10 cellular contexts compared by ENCODE assay signal in the genomic region with DNA sequence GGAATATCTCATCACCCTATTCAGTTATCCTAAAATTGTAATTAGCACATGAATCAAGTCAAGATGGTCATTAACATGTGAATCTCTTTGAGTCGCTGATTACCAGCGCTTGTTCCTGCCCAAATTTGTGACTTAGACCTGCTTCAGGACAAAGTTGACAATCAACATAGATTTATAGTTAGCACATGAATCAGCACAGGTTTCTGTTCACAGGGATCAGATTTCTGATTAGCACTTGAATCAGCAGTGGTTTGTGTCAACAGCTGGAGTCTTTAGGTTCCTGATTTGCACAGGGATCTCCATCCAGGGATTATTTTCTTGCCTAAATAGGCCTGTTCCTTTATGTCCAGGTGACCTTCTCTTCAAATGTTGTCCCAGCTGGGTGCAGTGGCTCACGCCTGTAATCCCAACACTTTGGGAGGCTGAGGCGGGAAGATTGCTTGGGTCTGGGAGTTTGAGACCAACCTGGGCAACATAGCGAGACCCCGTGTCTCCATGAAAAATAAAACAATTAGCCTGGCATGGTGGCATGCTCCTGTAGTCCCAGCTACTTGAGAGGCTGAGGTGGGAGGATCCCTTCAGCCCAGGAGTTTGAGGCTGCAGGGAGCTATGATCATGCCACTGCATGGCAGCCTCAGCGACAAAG. TPM values are rescaled to one million over a fixed set of nuclear protein-coding genes. Genes with fewer than 3 reads are reported as not detected.
DNase-seq lines count a peak whose midpoint lies in the region; ATAC-seq and TF ChIP-seq lines count a peak whose summit lies in the region.
"Had no signal": no experiment of that assay in that cellular context is flagged by ENCODE, and none has a peak within 500 bp of the region (broad histone marks: within the 10 kb centered on the region; RNA-seq: fewer than 3 reads in every experiment).

No MANE protein-coding gene starts in this region.

- H3K27me3 ChIP-seq in HUES48 (ENCODE audit: control insufficient read depth, insufficient read depth, low read length) = no peaks in the 10 kb centered on the region

- no peaks in the 10 kb centered on the region for H3K9me3 Mint-ChIP-seq in WTC11
- H3K9me3 Mint-ChIP-seq in natural killer cell treated with Interleukin-12 subunit alpha and Interleukin-12 subunit beta and Interleukin-15 and Interleukin-18, amount 100 ng/mL, for 72 hours = no peaks in the 10 kb centered on the region

- peaks cover 25% of the 10 kb centered on the region for H3K4me1 Mint-ChIP-seq in WTC11
- peaks cover 24 to 33% of the 10 kb centered on the region in 2 donors for H3K4me1 Mint-ChIP-seq in natural killer cell treated with Interleukin-12 subunit alpha and Interleukin-12 subunit beta and Interleukin-15 and Interleukin-18, amount 100 ng/mL, for 72 hours (ENCODE audit: low read depth in 2 of 2)

- H3K27me3 Mint-ChIP-seq in WTC11 (ENCODE audit: low read depth) = no peaks in the 10 kb centered on the region
- H3K27me3 Mint-ChIP-seq in natural killer cell treated with Interleukin-12 subunit alpha and Interleukin-12 subunit beta and Interleukin-15 and Interleukin-18, amount 100 ng/mL, for 72 hours = peaks cover 4 to 6% of the 10 kb centered on the region in 2 donors

- peak overlapping the region; percentile 95 for H3K27ac Mint-ChIP-seq in WTC11
- peak overlapping the region in 1 of 2 donors; percentile 81 for H3K27ac Mint-ChIP-seq in natural killer cell treated with Interleukin-12 subunit alpha and Interleukin-12 subunit beta and Interleukin-15 and Interleukin-18, amount 100 ng/mL, for 72 hours

- DNase-seq in DMS53 treated with DMSO at 0.1 percent for 48 hours (lab: John Stamatoyannopoulos, UW; ENCODE audit: unreplicated experiment) (peak; percentile 32), WTC11 (ENCODE audit: low spot score) (no peak), HCEC 1CT (no peak), erythroblast (lab: John Stamatoyannopoulos, UW) (no peak)
- no peak for DNase-seq in natural killer cell treated with Interleukin-12 subunit alpha and Interleukin-12 subunit beta and Interleukin-15 and Interleukin-18, amount 100 ng/mL, for 72 hours (ENCODE audit: low spot score)
- DNase-seq: GDM1 had no signal

- peak overlapping the region; percentile 63 for H3K4me3 Mint-ChIP-seq in WTC11
- H3K4me3 Mint-ChIP-seq in natural killer cell treated with Interleukin-12 subunit alpha and Interleukin-12 subunit beta and Interleukin-15 and Interleukin-18, amount 100 ng/mL, for 72 hours = peak overlapping the region; percentile 32

- peak overlapping the region; percentile 12 for H3K4me3 ChIP-seq in HUES48 (ENCODE audit: low read depth, low read length)
- H3K4me3 ChIP-seq: coronary artery, prostate gland had no signal

- POLR2A ChIA-PET in WTC11 (lab: Charles Lee) = interaction anchor here (0.7 to 1.5 kb wide), 2 partner anchors 53 to 188 kb away, joined by 3 to 7 read pairs; no protein-coding TSS in a partner anchor

- H3K36me3 ChIP-seq in HUES48 (ENCODE audit: control insufficient read depth, insufficient read depth, low read length) = no peaks in the 10 kb centered on the region
- H3K36me3 ChIP-seq: prostate gland had no signal

- no peaks in the 10 kb centered on the region for H3K9me3 ChIP-seq in HUES48 (ENCODE audit: control insufficient read depth, insufficient read depth, low read length)
- H3K9me3 ChIP-seq: prostate gland had no signal

- no peak for TF ChIP-seq CTCF in WTC11 (IDR thresholded peaks at IDR 0.05)

- CTCF ChIA-PET in WTC11 (lab: Charles Lee) = interaction anchor here (0.7 to 1.8 kb wide), 9 partner anchors 21 to 192 kb away, joined by 3 to 21 read pairs (median 6); partner anchors contain the start of gene APLP1

- no peak for ATAC-seq in WTC11
- ATAC-seq in natural killer cell treated with Interleukin-12 subunit alpha and Interleukin-12 subunit beta and Interleukin-15 and Interleukin-18, amount 100 ng/mL, for 72 hours = no peak
- ATAC-seq in GM18502 (IDR thresholded peaks at IDR 0.05; ENCODE audit: poor library complexity, unreplicated experiment) = no peak

- no peak overlapping the region for H3K9ac ChIP-seq in HUES48 (ENCODE audit: low read depth, low read length)

- H3K4me1 ChIP-seq in HUES48 (ENCODE audit: control insufficient read depth, insufficient read depth, low read length) = peaks cover 14% of the 10 kb centered on the region

- TF ChIP-seq POLR2A in erythroblast (IDR thresholded peaks at IDR 0.05; ENCODE audit: low read length) = no peak

- H3K36me3 Mint-ChIP-seq in WTC11 = no peaks in the 10 kb centered on the region
- H3K36me3 Mint-ChIP-seq in natural killer cell treated with Interleukin-12 subunit alpha and Interleukin-12 subunit beta and Interleukin-15 and Interleukin-18, amount 100 ng/mL, for 72 hours = no peaks in the 10 kb centered on the region

- peak overlapping the region; percentile 71 for H3K27ac ChIP-seq in HUES48 (ENCODE audit: low read depth, low read length)
- H3K27ac ChIP-seq: coronary artery, prostate gland had no signal

TF ChIP-seq in WTC11, 78 proteins besides CTCF, POLR2A, EP300 and RAD21:
- TF ChIP-seq OVOL2 (CRISPR knock-in tag; IDR thresholded peaks at IDR 0.05; ENCODE audit: borderline replicate concordance) (no peak), ATF6 (CRISPR knock-in tag; IDR thresholded peaks at IDR 0.05) (no peak), GTF2I (CRISPR knock-in tag; conservative IDR thresholded peaks at IDR 0.05) (0 out of 2 replicates have a peak, but pooled peaks have one; percentile 40), RELA (CRISPR knock-in tag; IDR thresholded peaks at IDR 0.05; ENCODE audit: borderline replicate concordance) (no peak), ZNF121 (CRISPR knock-in tag; IDR thresholded peaks at IDR 0.05) (peak; percentile 99), TEAD1 (CRISPR knock-in tag; IDR thresholded peaks at IDR 0.05) (peak; percentile 24; the same call in 1 of the 2 replicates), ZNF232 (CRISPR knock-in tag; IDR thresholded peaks at IDR 0.05) (no peak), NFE2L1 (CRISPR knock-in tag; IDR thresholded peaks at IDR 0.05) (no peak)
- TF ChIP-seq, protein P1, sequence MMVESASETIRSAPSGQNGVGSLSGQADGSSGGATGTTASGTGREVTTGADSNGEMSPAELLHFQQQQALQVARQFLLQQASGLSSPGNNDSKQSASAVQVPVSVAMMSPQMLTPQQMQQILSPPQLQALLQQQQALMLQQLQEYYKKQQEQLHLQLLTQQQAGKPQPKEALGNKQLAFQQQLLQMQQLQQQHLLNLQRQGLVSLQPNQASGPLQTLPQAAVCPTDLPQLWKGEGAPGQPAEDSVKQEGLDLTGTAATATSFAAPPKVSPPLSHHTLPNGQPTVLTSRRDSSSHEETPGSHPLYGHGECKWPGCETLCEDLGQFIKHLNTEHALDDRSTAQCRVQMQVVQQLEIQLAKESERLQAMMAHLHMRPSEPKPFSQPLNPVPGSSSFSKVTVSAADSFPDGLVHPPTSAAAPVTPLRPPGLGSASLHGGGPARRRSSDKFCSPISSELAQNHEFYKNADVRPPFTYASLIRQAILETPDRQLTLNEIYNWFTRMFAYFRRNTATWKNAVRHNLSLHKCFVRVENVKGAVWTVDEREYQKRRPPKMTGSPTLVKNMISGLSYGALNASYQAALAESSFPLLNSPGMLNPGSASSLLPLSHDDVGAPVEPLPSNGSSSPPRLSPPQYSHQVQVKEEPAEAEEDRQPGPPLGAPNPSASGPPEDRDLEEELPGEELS (CRISPR knock-in tag; IDR thresholded peaks at IDR 0.05) = 0 out of 2 replicates have a peak, but pooled peaks have one; percentile 19

RNA-seq across cellular contexts. Expression of gene LRFN3, which starts 3.8 kb away (rescaled TPM):
- 20.6 to 26.4 TPM (median 24.8 TPM) in 3 replicates for total RNA-seq in WTC11 (2021)
- total RNA-seq in natural killer cell treated with Interleukin-12 subunit alpha and Interleukin-12 subunit beta and Interleukin-15 and Interleukin-18, amount 100 ng/mL, for 72 hours = 10 to 100 TPM in 1 of 2 donors, 1 to 10 TPM in 1; 4.6 to 10.6 TPM

RNA-seq across cellular contexts. Expression of gene TYROBP, which starts 24.3 kb away (rescaled TPM):
- total RNA-seq in WTC11 (2021) = 0.34 to 0.55 TPM (median 0.46 TPM) in 3 replicates
- 100 to 1,000 TPM in 1 of 2 donors, 10 to 100 TPM in 1; 65.3 to 235 TPM for total RNA-seq in natural killer cell treated with Interleukin-12 subunit alpha and Interleukin-12 subunit beta and Interleukin-15 and Interleukin-18, amount 100 ng/mL, for 72 hours

RNA-seq across cellular contexts. Expression of gene HCST, which starts 30.1 kb away (rescaled TPM):
- total RNA-seq in WTC11 (2021) = 1.8 to 1.9 TPM (median 1.8 TPM) in 3 replicates
- total RNA-seq in natural killer cell treated with Interleukin-12 subunit alpha and Interleukin-12 subunit beta and Interleukin-15 and Interleukin-18, amount 100 ng/mL, for 72 hours = 100 to 1,000 TPM; 154 to 228 TPM

RNA-seq across cellular contexts. Expression of gene NFKBID, which starts 32.1 kb away (rescaled TPM):
- 10.6 to 13.9 TPM (median 12.8 TPM) in 3 replicates for total RNA-seq in WTC11 (2021)
- total RNA-seq in natural killer cell treated with Interleukin-12 subunit alpha and Interleukin-12 subunit beta and Interleukin-15 and Interleukin-18, amount 100 ng/mL, for 72 hours = 10 to 100 TPM; 54.4 to 68.7 TPM

Comparison
In these comparisons a context has a peak if more than half of its experiments do, and no peak if none do; other contexts are left out.
1. RNA of gene TYROBP, which starts 24.3 kb away (total RNA-seq): 65.3 to 235 TPM in natural killer cell treated with Interleukin-12 subunit alpha and Interleukin-12 subunit beta and Interleukin-15 and Interleukin-18, amount 100 ng/mL, for 72 hours; 0.34 to 0.55 TPM in WTC11; every median in the first group is over 10 times any median in the second.
2. RNA of gene HCST, which starts 30.1 kb away (total RNA-seq): 154 to 228 TPM in natural killer cell treated with Interleukin-12 subunit alpha and Interleukin-12 subunit beta and Interleukin-15 and Interleukin-18, amount 100 ng/mL, for 72 hours; 1.8 to 1.9 TPM in WTC11; every median in the first group is over 10 times any median in the second.